14 cellular contexts compared by ENCODE assay signal in genomic region chr7:26860361-26860760, GRCh38. TPM values are rescaled to one million over a fixed set of nuclear protein-coding genes. Genes with fewer than 3 reads are reported as not detected.
DNase-seq lines count a peak whose midpoint lies in the region; ATAC-seq and TF ChIP-seq lines count a peak whose summit lies in the region.
"Had no signal": no experiment of that assay in that cellular context is flagged by ENCODE, and none has a peak within 500 bp of the region (broad histone marks: within the 10 kb centered on the region; RNA-seq: fewer than 3 reads in every experiment).

No MANE protein-coding gene starts in this region.

- POLR2A ChIA-PET in OCI-LY7 (lab: Charles Lee), result no interaction called here

- peaks cover 34% of the 10 kb centered on the region for H3K4me1 Mint-ChIP-seq in GM23338

- peak; percentile 68 for DNase-seq in ACHN
- peak; percentile 37 for DNase-seq in GM23338 (ENCODE audit: low spot score)
- DNase-seq in OCI-LY7 (ENCODE audit: low spot score), result no peak
- DNase-seq in mesenteric fat pad (ENCODE audit: low spot score), result no peak
- DNase-seq: brain microvascular endothelial cell; CD4-positive, CD25-positive, alpha-beta regulatory T cell; NCI-H2029 treated with DMSO at 0.1 percent for 48 hours; sigmoid colon; T-helper 17 cell had no signal

- in situ Hi-C loops in ACHN (cut with HindIII; ENCODE audit: low pct_ligation_motif_present, low pct_unique_long_range_greater_than_20kb, low sequenced_read_pairs), result no loop called here

- H2AFZ ChIP-seq in GM23338, result no peak overlapping the region
- H2AFZ ChIP-seq in OCI-LY7 (ENCODE audit: low read length), result no peak overlapping the region

- no peak overlapping the region for H3K27ac ChIP-seq in GM23338 (ENCODE audit: low read depth)
- H3K27ac ChIP-seq in OCI-LY7 (ENCODE audit: low read depth, low read length, poor library complexity, severe bottlenecking), result no peak overlapping the region
- H3K27ac ChIP-seq in gastroesophageal sphincter, result peak overlapping the region in 3 of 4 donors; percentile 4 to 81 (median 81)
- H3K27ac ChIP-seq: brain microvascular endothelial cell, sigmoid colon had no signal

- H3K9me2 ChIP-seq in GM23338 (ENCODE audit: insufficient read depth) (no peaks in the 10 kb centered on the region), OCI-LY7 (ENCODE audit: insufficient read depth, low read length) (0 out of 2 replicates have a peak, but pooled peaks cover 2% of the 10 kb centered on the region)

- no peaks in the 10 kb centered on the region for H3K9me3 Mint-ChIP-seq in GM23338
- H3K9me3 Mint-ChIP-seq: CD4-positive, CD25-positive, alpha-beta regulatory T cell; memory B cell had no signal

- peaks cover 40% of the 10 kb centered on the region for H3K27me3 Mint-ChIP-seq in GM23338 (ENCODE audit: insufficient read depth, low read depth, poor library complexity)
- H3K27me3 Mint-ChIP-seq: memory B cell had no signal

- H3K4me3 ChIP-seq in GM23338, result no peak overlapping the region
- no peak overlapping the region for H3K4me3 ChIP-seq in OCI-LY7 (ENCODE audit: low read depth, low read length, poor library complexity, severe bottlenecking)
- H3K4me3 ChIP-seq in gastroesophageal sphincter, result no peak overlapping the region
- H3K4me3 ChIP-seq: sigmoid colon had no signal

- TF ChIP-seq CTCF in GM23338 (conservative IDR thresholded peaks at IDR 0.05; ENCODE audit: low read depth in 2 of 2) (peak; percentile 50 to 79), OCI-LY7 (conservative IDR thresholded peaks at IDR 0.05; ENCODE audit: low read length) (peak; percentile 67), gastroesophageal sphincter (IDR thresholded peaks at IDR 0.05) (peak in 1 of 4 experiments; percentile 8)

- WGBS in gastroesophageal sphincter (ENCODE audit: low coverage in 1 of 2), 2 donors, result 81 to 89% methylated on average over 2 of the region's 2 CpGs

- BruUV-seq in OCI-LY7 (replicated peaks; lab: Mats Ljungman, UMichigan), result no TSS peak

- no peak overlapping the region for H3K27ac Mint-ChIP-seq in GM23338
- H3K27ac Mint-ChIP-seq: CD4-positive, CD25-positive, alpha-beta regulatory T cell; memory B cell; T-helper 17 cell had no signal

- H3K4me2 ChIP-seq in GM23338 (no peak overlapping the region), OCI-LY7 (ENCODE audit: low read length) (no peak overlapping the region)

- H3K9me3 ChIP-seq in OCI-LY7 (ENCODE audit: low read length), result no peaks in the 10 kb centered on the region
- no peaks in the 10 kb centered on the region for H3K9me3 ChIP-seq in gastroesophageal sphincter
- H3K9me3 ChIP-seq: sigmoid colon had no signal

- H3K27me3 ChIP-seq in GM23338 (ENCODE audit: insufficient read depth) (peaks cover 82% of the 10 kb centered on the region), gastroesophageal sphincter (no peaks in the 10 kb centered on the region)
- H3K27me3 ChIP-seq: sigmoid colon had no signal

- intact Hi-C loops in OCI-LY7 (cut with micrococcal nuclease; ENCODE audit: unreplicated experiment), result loop anchor here (5.0 kb wide), 1 partner anchor 998 kb away; no protein-coding TSS in a partner anchor

- TF ChIP-seq EP300 in gastroesophageal sphincter (IDR thresholded peaks at IDR 0.05), result no peak

- H3F3A ChIP-seq in GM23338 (replicated peaks; ENCODE audit: low read depth), result no peaks in the 10 kb centered on the region

- H3K79me2 ChIP-seq in GM23338 (replicated peaks; ENCODE audit: insufficient read depth) (no peaks in the 10 kb centered on the region), OCI-LY7 (ENCODE audit: insufficient read depth, low read depth, low read length) (peaks cover 37% of the 10 kb centered on the region)

- H3K4me3 Mint-ChIP-seq in GM23338, result no peak overlapping the region
- H3K4me3 Mint-ChIP-seq: CD4-positive, CD25-positive, alpha-beta regulatory T cell; memory B cell; T-helper 17 cell had no signal

- CTCF ChIA-PET in OCI-LY7 (lab: Charles Lee; ENCODE audit: unreplicated experiment), result no interaction called here

- ATAC-seq in GM23338 (no peak), gastroesophageal sphincter (no peak), GM21786 (IDR thresholded peaks at IDR 0.05; ENCODE audit: unreplicated experiment) (no peak), GM19455 (IDR thresholded peaks at IDR 0.05; ENCODE audit: unreplicated experiment) (no peak), GM18502 (IDR thresholded peaks at IDR 0.05; ENCODE audit: poor library complexity, unreplicated experiment) (no peak)
- ATAC-seq: T-helper 17 cell had no signal

- H4K20me1 ChIP-seq in GM23338 (replicated peaks; ENCODE audit: insufficient read depth) (peaks cover 21% of the 10 kb centered on the region), OCI-LY7 (ENCODE audit: insufficient read depth, low read length) (peaks cover 13% of the 10 kb centered on the region)

- H3K4me1 ChIP-seq in GM23338 (ENCODE audit: insufficient read depth) (peaks cover 36% of the 10 kb centered on the region), OCI-LY7 (ENCODE audit: insufficient read depth, low read length, poor library complexity, severe bottlenecking) (peaks cover 31% of the 10 kb centered on the region), gastroesophageal sphincter (peaks cover 0 to 69% (median 2%) of the 10 kb centered on the region in 3 donors)
- H3K4me1 ChIP-seq: sigmoid colon had no signal

- TF ChIP-seq POLR2A in gastroesophageal sphincter (IDR thresholded peaks at IDR 0.05), result no peak

- H3K36me3 ChIP-seq in GM23338 (ENCODE audit: insufficient read depth) (no peaks in the 10 kb centered on the region), OCI-LY7 (ENCODE audit: insufficient read depth, low read length) (no peaks in the 10 kb centered on the region), gastroesophageal sphincter (no peaks in the 10 kb centered on the region)
- H3K36me3 ChIP-seq: brain microvascular endothelial cell, sigmoid colon had no signal

- H3K36me3 Mint-ChIP-seq in GM23338 (ENCODE audit: low read depth), result no peaks in the 10 kb centered on the region
- H3K36me3 Mint-ChIP-seq: memory B cell had no signal

TF ChIP-seq in GM23338, 12 proteins besides CTCF, POLR2A, EP300 and RAD21 (continues in another document):
- TF ChIP-seq ZNF462 (CRISPR knock-in tag; IDR thresholded peaks at IDR 0.05) (no peak), ZNF331 (CRISPR knock-in tag; IDR thresholded peaks at IDR 0.05; ENCODE audit: low read depth) (no peak), NANOG (IDR thresholded peaks at IDR 0.05; ENCODE audit: borderline replicate concordance) (no peak)

RNA-seq across cellular contexts. Expression of gene SKAP2, which starts 4.0 kb away (rescaled TPM):
- total RNA-seq in GM23338 (2014; rRNA removed; shearing (Covaris generic)), result 2.5 and 4.0 TPM in 2 replicates
- polyA plus RNA-seq in GM23338 (2016; fragmentation: Nextera tagmentation; extraction: Ambion mirVana), result 3.6 and 4.4 TPM in 2 replicates
- total RNA-seq in OCI-LY7 (2014; rRNA removed; shearing (Covaris generic)), result 10.9 and 15.5 TPM in 2 replicates
- total RNA-seq in OCI-LY7 (2022) (54.8 and 67.9 TPM in 2 replicates), gastroesophageal sphincter (10 to 100 TPM; 54.3 to 83.1 (median 76.1) TPM), mesenteric fat pad (45.9 TPM)

Comparison
In these comparisons a context has a peak if more than half of its experiments do, and no peak if none do; other contexts are left out.
1. DNase-seq: peak in ACHN (single experiment) and GM23338 (single experiment); none in OCI-LY7 (single experiment) and mesenteric fat pad (single experiment).
2. H3K27ac ChIP-seq: peak in gastroesophageal sphincter (3 of 4); none in GM23338 (single experiment) and OCI-LY7 (single experiment).